Comparison of ENCODE assay signal across 8 cellular contexts in the genomic region with DNA sequence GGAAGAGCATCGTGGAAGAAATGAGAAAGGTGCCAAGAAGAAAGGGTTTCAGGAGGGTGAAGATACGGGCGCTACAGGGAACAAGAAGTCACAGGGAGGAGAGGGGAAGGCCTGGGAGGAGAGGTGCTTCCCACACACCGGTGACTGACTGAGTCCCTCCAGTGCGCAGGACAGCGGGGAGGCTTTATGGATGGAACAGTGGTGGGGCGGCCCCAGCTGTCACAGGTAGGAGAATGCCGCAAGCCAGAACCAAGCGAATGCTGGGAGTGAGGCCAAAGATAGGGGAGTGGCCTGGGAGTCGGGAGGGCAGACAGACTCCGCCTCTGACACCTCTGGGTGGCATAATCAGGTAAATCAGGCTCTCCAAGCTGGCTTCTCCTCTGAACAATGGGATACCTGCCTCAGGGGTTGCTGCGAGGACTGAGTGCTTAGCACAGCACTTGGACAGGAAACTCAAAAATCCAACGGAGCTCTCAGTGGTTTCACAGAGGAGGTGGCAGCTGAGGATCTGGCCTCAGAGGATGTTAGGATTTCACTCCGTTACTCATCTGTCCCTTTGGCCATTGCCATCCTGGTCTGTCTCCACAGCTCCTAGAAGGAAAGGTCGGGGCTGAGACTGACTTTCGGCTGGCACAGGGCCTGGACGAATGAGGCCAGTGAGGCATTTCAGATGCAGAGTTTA. TPM values are rescaled to one million over a fixed set of nuclear protein-coding genes. Genes with fewer than 3 reads are reported as not detected.
DNase-seq lines count a peak whose midpoint lies in the region; ATAC-seq and TF ChIP-seq lines count a peak whose summit lies in the region.

No MANE protein-coding gene starts in this region.

- 11 to 12% methylated on average over 16 to 17 of the region's 17 CpGs for WGBS in GM23248 (ENCODE audit: low coverage in 1 of 2, low lambda C conversion rate in 2 of 2, missing lambda C conversion rate in 2 of 2), 2 experiments

- H3K4me1 ChIP-seq in GM23248 (ENCODE audit: insufficient read depth) = peaks cover 13% of the 10 kb centered on the region
- H3K4me1 ChIP-seq in lower lobe of right lung = peaks cover 39% of the 10 kb centered on the region

- TF ChIP-seq CTCF in lower lobe of right lung (IDR thresholded peaks at IDR 0.05) = no peak

- H3F3A ChIP-seq in GM23248 (ENCODE audit: insufficient read depth) = peaks cover 9% of the 10 kb centered on the region

- no peaks in the 10 kb centered on the region for H4K20me1 ChIP-seq in GM23248 (ENCODE audit: insufficient read depth)

- no peaks in the 10 kb centered on the region for H3K9me2 ChIP-seq in GM23248 (ENCODE audit: insufficient read depth)

- H3K27me3 ChIP-seq in GM23248 (replicated peaks; ENCODE audit: insufficient read depth) = no peaks in the 10 kb centered on the region
- H3K27me3 ChIP-seq in lower lobe of right lung (ENCODE audit: low read depth) = no peaks in the 10 kb centered on the region

- H3K36me3 ChIP-seq in GM23248 (ENCODE audit: low read depth) (peaks cover 4% of the 10 kb centered on the region; the same call in 1 of the 2 replicates), lower lobe of right lung (peaks cover 14% of the 10 kb centered on the region)

- peak overlapping the region; percentile 92 for H3K4me2 ChIP-seq in GM23248 (ENCODE audit: unreplicated experiment)

- H2AFZ ChIP-seq in GM23248 = peak overlapping the region; percentile 87

- peak; percentile 53 for DNase-seq in AG20443 (ENCODE audit: low spot score)
- peak; percentile 79 for DNase-seq in GM23248
- DNase-seq in NCI-H2107 treated with DMSO at 0.1 percent for 48 hours (lab: John Stamatoyannopoulos, UW; ENCODE audit: unreplicated experiment) = peak; percentile 97
- DNase-seq in activated CD4-positive, alpha-beta T cell treated with anti-CD3 and anti-CD28 coated beads for 48 hours = peak; percentile 83
- DNase-seq in dedifferentiated amniotic fluid mesenchymal stem cell (ENCODE audit: extremely low spot score) = peak; percentile 20
- peak; percentile 82 for DNase-seq in lower lobe of right lung
- DNase-seq in stimulated activated CD8-positive, alpha-beta memory T cell treated with anti-CD3 and anti-CD28 coated beads, Interleukin-15, amount 100 ng/mL, for 24 hours (ENCODE audit: low read depth) = peak; percentile 26

- peak overlapping the region; percentile 88 for H3K4me3 ChIP-seq in GM23248
- peak overlapping the region; percentile 70 for H3K4me3 ChIP-seq in lower lobe of right lung

- ATAC-seq in lower lobe of right lung (peak; percentile 81 to 87), HG03135 (IDR thresholded peaks at IDR 0.05; ENCODE audit: unreplicated experiment) (no peak)

- H3K9ac ChIP-seq in GM23248 = peak overlapping the region; percentile 95

- in situ Hi-C loops in GM23248 (cut with MboI) = loop anchor here (10.0 kb wide), 1 partner anchor 149 kb away; a partner anchor contains a TSS

- H3K9me3 ChIP-seq in GM23248 (ENCODE audit: low read depth) = no peaks in the 10 kb centered on the region
- H3K9me3 ChIP-seq in lower lobe of right lung = no peaks in the 10 kb centered on the region

- intact Hi-C loops in lower lobe of right lung (cut with DNase I) = loop anchor here (10.0 kb wide), 1 partner anchor 149 kb away; a partner anchor contains a TSS

- H3K27ac ChIP-seq in GM23248 (peak overlapping the region; percentile 69), lower lobe of right lung (peak overlapping the region; percentile 86)

- peaks cover 42% of the 10 kb centered on the region for H3K79me2 ChIP-seq in GM23248 (ENCODE audit: insufficient read depth)

RNA-seq across cellular contexts. Expression of a gene that starts 0.8 kb away (rescaled TPM):
- 58.3 and 69.4 TPM in 2 replicates for total RNA-seq in GM23248 (2014; rRNA removed; shearing (Covaris generic))
- 103 and 107 TPM in 2 replicates for polyA plus RNA-seq in GM23248 (2016; fragmentation: Nextera tagmentation; extraction: Ambion mirVana)
- 46.3 TPM for total RNA-seq in lower lobe of right lung

RNA-seq across cellular contexts. Expression of a gene that starts 35.4 kb away (rescaled TPM):
- 0.25 and 0.54 TPM in 2 replicates for total RNA-seq in GM23248 (2014; rRNA removed; shearing (Covaris generic))
- 0.81 and 1.4 TPM in 2 replicates for polyA plus RNA-seq in GM23248 (2016; fragmentation: Nextera tagmentation; extraction: Ambion mirVana)
- total RNA-seq in lower lobe of right lung = 5.4 TPM

RNA-seq across cellular contexts. Expression of a gene that starts 47.1 kb away (rescaled TPM):
- total RNA-seq in GM23248 (2014; rRNA removed; shearing (Covaris generic)) = 139 and 144 TPM in 2 replicates
- 101 TPM in 2 replicates for polyA plus RNA-seq in GM23248 (2016; fragmentation: Nextera tagmentation; extraction: Ambion mirVana)
- 105 TPM for total RNA-seq in lower lobe of right lung

RNA-seq across cellular contexts. Expression of a gene that starts 51.4 kb away (rescaled TPM):
- 61.6 and 71.3 TPM in 2 replicates for total RNA-seq in GM23248 (2014; rRNA removed; shearing (Covaris generic))
- 69.3 and 73.5 TPM in 2 replicates for polyA plus RNA-seq in GM23248 (2016; fragmentation: Nextera tagmentation; extraction: Ambion mirVana)
- 82.0 TPM for total RNA-seq in lower lobe of right lung

RNA-seq across cellular contexts. Expression of a gene that starts 54.1 kb away (rescaled TPM):
- 70.8 and 71.2 TPM in 2 replicates for total RNA-seq in GM23248 (2014; rRNA removed; shearing (Covaris generic))
- 66.5 and 67.5 TPM in 2 replicates for polyA plus RNA-seq in GM23248 (2016; fragmentation: Nextera tagmentation; extraction: Ambion mirVana)
- total RNA-seq in lower lobe of right lung = 27.1 TPM

Comparison
In these comparisons a context has a peak if more than half of its experiments do, and no peak if none do; other contexts are left out.
1. DNase-seq: peak in every context shown above with its lines; median percentile 97 in NCI-H2107 treated with DMSO at 0.1 percent for 48 hours; 83 in activated CD4-positive, alpha-beta T cell treated with anti-CD3 and anti-CD28 coated beads for 48 hours; 82 in lower lobe of right lung; 79 in GM23248; 53 in AG20443; 26 in stimulated activated CD8-positive, alpha-beta memory T cell treated with anti-CD3 and anti-CD28 coated beads, Interleukin-15, amount 100 ng/mL, for 24 hours; 20 in dedifferentiated amniotic fluid mesenchymal stem cell.